Comparison of ENCODE assay signal across 8 cellular contexts in genomic region chr14:21098134-21098891, GRCh38. TPM values are rescaled to one million over a fixed set of nuclear protein-coding genes. Genes with fewer than 3 reads are reported as not detected.
DNase-seq lines count a peak whose midpoint lies in the region; ATAC-seq and TF ChIP-seq lines count a peak whose summit lies in the region.

TSS of gene ZNF219 (minus strand) at chr14:21098655. CDS start at chr14:21093591, 5,064 bp downstream.

- peak; percentile 46 for DNase-seq in NCI-H1092 treated with DMSO at 0.1 percent for 48 hours (lab: John Stamatoyannopoulos, UW)
- DNase-seq in NCI-H1092 (lab: John Stamatoyannopoulos, UW) = no peak
- DNase-seq in NCI-H1694 (lab: John Stamatoyannopoulos, UW) = peak; percentile 24
- peak; percentile 34 to 53 for DNase-seq in activated T-cell treated with anti-CD3 and anti-CD28 coated beads, Interleukin-2, amount 50 U/mL, for 48 hours
- DNase-seq in esophagus squamous epithelium (lab: John Stamatoyannopoulos, UW) = no peak
- peak; percentile 75 to 81 (median 79) for DNase-seq in mucosa of descending colon

- no peaks in the 10 kb centered on the region for H3K9me3 ChIP-seq in esophagus squamous epithelium
- no peaks in the 10 kb centered on the region for H3K9me3 ChIP-seq in mucosa of descending colon
- H3K9me3 ChIP-seq in thymus (ENCODE audit: control insufficient read depth) = no peaks in the 10 kb centered on the region

- no peaks in the 10 kb centered on the region for H3K27me3 ChIP-seq in esophagus squamous epithelium
- no peaks in the 10 kb centered on the region for H3K27me3 ChIP-seq in thymus (ENCODE audit: control insufficient read depth, insufficient read depth)

- H3K4me1 ChIP-seq in esophagus squamous epithelium (peaks cover 24 to 95% (median 56%) of the 10 kb centered on the region in 3 donors), mucosa of descending colon (ENCODE audit: low read depth) (peaks cover 30% of the 10 kb centered on the region), thymus (ENCODE audit: control insufficient read depth, insufficient read depth, low read length) (peaks cover 33% of the 10 kb centered on the region)

- H3K4me3 ChIP-seq in esophagus squamous epithelium (peak within 1 kb of the TSS; percentile 61 to 86 (median 73)), mucosa of descending colon (peak within 1 kb of the TSS; percentile 27), thymus (ENCODE audit: low read length) (peak within 1 kb of the TSS; percentile 67)

- intact Hi-C loops in esophagus squamous epithelium (cut with DNase I) = loop anchor here (10.0 kb wide), 1 partner anchor 84 kb away; no protein-coding TSS in a partner anchor
- intact Hi-C loops in mucosa of descending colon (cut with DNase I, micrococcal nuclease) = loop anchor here in 1 of 2 donors (10.0 kb wide), 1 partner anchor 84 kb away; no protein-coding TSS in a partner anchor

- TF ChIP-seq POLR2A in esophagus squamous epithelium (IDR thresholded peaks at IDR 0.05) = peak in 2 of 4 donors; percentile 17 to 47

- H3K27ac ChIP-seq in esophagus squamous epithelium = peak within 1 kb of the TSS; percentile 94 to 98 (median 96)
- peak within 1 kb of the TSS; percentile 86 for H3K27ac ChIP-seq in thymus (ENCODE audit: low read depth)

- TF ChIP-seq CTCF in esophagus squamous epithelium (IDR thresholded peaks at IDR 0.05) (peak in 1 of 6 experiments; percentile 7), mucosa of descending colon (IDR thresholded peaks at IDR 0.05) (no peak)

- H3K36me3 ChIP-seq in esophagus squamous epithelium (peaks cover 0 to 1% (median 0%) of the 10 kb centered on the region in 3 donors), mucosa of descending colon (ENCODE audit: low read depth) (no peaks in the 10 kb centered on the region), thymus (ENCODE audit: control insufficient read depth, insufficient read depth) (no peaks in the 10 kb centered on the region)

- 0% methylated on average over 3 to 4 of the region's 87 CpGs for WGBS in esophagus squamous epithelium, 2 donors
- 1% methylated on average over 85 of the region's 87 CpGs for WGBS in thymus

- peak; percentile 46 for ATAC-seq in mucosa of descending colon
- no peak for ATAC-seq in HG03280 (IDR thresholded peaks at IDR 0.05; ENCODE audit: unreplicated experiment)

RNA-seq across cellular contexts. Expression of gene ZNF219, which starts in this region (rescaled TPM):
- 10 to 100 TPM; 47.1 to 68.3 (median 61.3) TPM for total RNA-seq in esophagus squamous epithelium
- 100 to 1,000 TPM in 1 of 3 donors, 10 to 100 TPM in 2; 56.6 to 103 (median 58.2) TPM for total RNA-seq in mucosa of descending colon
- 21.9 TPM for polyA plus RNA-seq in thymus

Comparison
In these comparisons a context has a peak if more than half of its experiments do, and no peak if none do; other contexts are left out.
1. DNase-seq: peak in NCI-H1092 treated with DMSO at 0.1 percent for 48 hours (single experiment), NCI-H1694 (single experiment), activated T-cell treated with anti-CD3 and anti-CD28 coated beads, Interleukin-2, amount 50 U/mL, for 48 hours (2 of 2) and mucosa of descending colon (3 of 3); none in NCI-H1092 (single experiment) and esophagus squamous epithelium (single experiment).
2. Peak in every context shown above with its lines, with median percentiles within 50 percentile points of each other: H3K4me3 ChIP-seq.